Comparison of ENCODE assay signal across 8 cellular contexts in the genomic region with DNA sequence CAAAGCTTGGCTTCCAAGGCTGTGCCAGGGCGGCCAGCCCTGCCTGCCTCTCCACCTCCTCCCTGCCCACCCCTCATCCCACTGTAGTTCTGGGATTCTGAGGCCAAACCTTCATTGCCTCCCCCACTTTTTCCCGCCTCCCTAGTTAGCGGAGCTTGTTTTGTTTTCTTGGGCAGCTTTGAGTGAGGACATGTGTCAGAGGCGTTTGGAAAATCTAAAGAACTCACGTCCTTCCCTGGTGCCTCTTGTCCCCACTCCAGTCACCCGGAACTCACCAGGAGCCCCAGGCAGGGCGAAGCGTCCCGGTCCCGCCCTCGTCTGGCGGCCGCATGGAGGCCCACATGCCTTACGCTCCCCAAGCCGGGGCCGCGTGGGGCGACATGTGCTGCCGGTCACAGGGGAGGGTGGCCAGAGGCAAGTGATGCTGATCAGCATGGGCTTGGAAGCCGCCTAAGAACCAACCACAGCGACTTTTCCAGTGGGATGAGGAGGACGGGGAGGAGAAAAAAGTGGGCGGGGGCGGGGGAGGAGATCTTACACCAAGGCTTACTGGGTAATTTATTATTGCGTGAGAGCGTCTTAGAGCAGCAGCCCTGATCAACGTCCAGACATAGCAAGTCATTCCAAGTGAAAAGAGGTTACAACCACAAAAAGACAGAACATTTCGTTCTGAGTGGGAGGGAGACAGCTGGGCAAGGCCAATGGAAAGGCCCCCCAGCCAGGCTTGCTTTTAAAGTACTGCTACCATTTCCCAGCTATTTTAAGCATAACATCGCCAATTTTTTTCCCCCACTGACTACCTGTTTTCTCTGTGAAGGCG. TPM values are rescaled to one million over a fixed set of nuclear protein-coding genes. Genes with fewer than 3 reads are reported as not detected.
DNase-seq lines count a peak whose midpoint lies in the region; ATAC-seq and TF ChIP-seq lines count a peak whose summit lies in the region.

No MANE protein-coding gene starts in this region.

- no CpG with 5 or more reads among the region's 30 CpGs for WGBS in trophoblast cell (ENCODE audit: extremely low coverage, insufficient coverage, insufficient read length)

- no peak for TF ChIP-seq CTCF in glutamatergic neuron (IDR thresholded peaks at IDR 0.05; ENCODE audit: partially characterized antibody, unreplicated experiment)

- H3K9ac ChIP-seq in trophoblast cell (ENCODE audit: low read length) = no peak overlapping the region

- H3K27ac Mint-ChIP-seq in activated naive CD8-positive, alpha-beta T cell = peak overlapping the region; percentile 99
- peak overlapping the region; percentile 52 for H3K27ac Mint-ChIP-seq in glutamatergic neuron (ENCODE audit: unreplicated experiment)

- H2BK120ac ChIP-seq in trophoblast cell (ENCODE audit: insufficient read depth, low read length, poor library complexity) = no peak overlapping the region

- H3K9me3 ChIP-seq in SJCRH30 (replicated peaks) (no peaks in the 10 kb centered on the region), trophoblast cell (ENCODE audit: insufficient read depth, low read depth, low read length) (no peaks in the 10 kb centered on the region)

- peak overlapping the region; percentile 10 for H3K4me2 ChIP-seq in trophoblast cell (ENCODE audit: low read length)

- ATAC-seq in HG03045 (IDR thresholded peaks at IDR 0.05; ENCODE audit: unreplicated experiment) = peak; percentile 31
- no peak for ATAC-seq in GM21390 (IDR thresholded peaks at IDR 0.05; ENCODE audit: unreplicated experiment)
- ATAC-seq in HG03025 (IDR thresholded peaks at IDR 0.05; ENCODE audit: low FRiP score, unreplicated experiment) = no peak

- no peak overlapping the region for H2AFZ ChIP-seq in trophoblast cell (ENCODE audit: insufficient read depth, low read length, poor library complexity)

- H3K27me3 ChIP-seq in SJCRH30 = no peaks in the 10 kb centered on the region
- H3K27me3 ChIP-seq in trophoblast cell (ENCODE audit: insufficient read depth, low read length) = no peaks in the 10 kb centered on the region

- peaks cover 10% of the 10 kb centered on the region for H3K4me1 ChIP-seq in SJCRH30
- H3K4me1 ChIP-seq in trophoblast cell (ENCODE audit: control insufficient read depth in 1 of 2, insufficient read depth in 2 of 2, low read length in 2 of 2) = no peaks in the 10 kb centered on the region

- no peak overlapping the region for H2AK5ac ChIP-seq in trophoblast cell (ENCODE audit: low read length)

- no peaks in the 10 kb centered on the region for H3K36me3 Mint-ChIP-seq in activated naive CD8-positive, alpha-beta T cell
- H3K36me3 Mint-ChIP-seq in glutamatergic neuron (ENCODE audit: unreplicated experiment) = no peaks in the 10 kb centered on the region

- no peaks in the 10 kb centered on the region for H3K79me1 ChIP-seq in trophoblast cell (ENCODE audit: low read length)

- no peak overlapping the region for H2BK5ac ChIP-seq in trophoblast cell (ENCODE audit: low read depth, low read length, poor library complexity)

- H4K12ac ChIP-seq in trophoblast cell (ENCODE audit: low read depth, low read length) = no peak overlapping the region

- peak overlapping the region; percentile 57 for H3K4me3 ChIP-seq in SJCRH30
- H3K4me3 ChIP-seq in trophoblast cell (ENCODE audit: low read depth, low read length) = no peak overlapping the region

- H3K4ac ChIP-seq in trophoblast cell (ENCODE audit: low read depth, low read length) = no peak overlapping the region

- no peak overlapping the region for H3K14ac ChIP-seq in trophoblast cell (ENCODE audit: low read length)

- H3K79me2 ChIP-seq in trophoblast cell (ENCODE audit: control insufficient read depth, insufficient read depth, low read length, poor library complexity) = no peaks in the 10 kb centered on the region

- no peak overlapping the region for H2BK12ac ChIP-seq in trophoblast cell (ENCODE audit: low read length)

- peak overlapping the region; percentile 88 for H3K4me3 Mint-ChIP-seq in activated naive CD8-positive, alpha-beta T cell
- peak overlapping the region; percentile 69 for H3K4me3 Mint-ChIP-seq in glutamatergic neuron (ENCODE audit: unreplicated experiment)

- H3K36me3 ChIP-seq in SJCRH30 (no peaks in the 10 kb centered on the region), trophoblast cell (ENCODE audit: control insufficient read depth in 1 of 2, insufficient read depth in 2 of 2, low read length in 2 of 2) (no peaks in the 10 kb centered on the region)

- peaks cover 59% of the 10 kb centered on the region for H3K4me1 Mint-ChIP-seq in activated naive CD8-positive, alpha-beta T cell (ENCODE audit: low read depth)
- H3K4me1 Mint-ChIP-seq in glutamatergic neuron (ENCODE audit: low read depth, unreplicated experiment) = peaks cover 14% of the 10 kb centered on the region

- no peak overlapping the region for H3K23ac ChIP-seq in trophoblast cell (ENCODE audit: low read length)

- peak; percentile 51 for DNase-seq in DMS53 treated with DMSO at 0.1 percent for 48 hours (lab: John Stamatoyannopoulos, UW; ENCODE audit: unreplicated experiment)
- peak; percentile 78 to 83 for DNase-seq in SJCRH30
- peak; percentile 45 for DNase-seq in glutamatergic neuron
- DNase-seq in trophoblast cell = peak; percentile 54 to 59

- H3K27ac ChIP-seq in SJCRH30 (peak overlapping the region; percentile 61), trophoblast cell (ENCODE audit: low read depth, low read length) (no peak overlapping the region)

- no peak overlapping the region for H3K18ac ChIP-seq in trophoblast cell (ENCODE audit: low read length)

- no peak overlapping the region for H4K8ac ChIP-seq in trophoblast cell (ENCODE audit: low read depth, low read length)

- H4K91ac ChIP-seq in trophoblast cell (ENCODE audit: low read depth, low read length) = no peak overlapping the region

- H3K9me3 Mint-ChIP-seq in activated naive CD8-positive, alpha-beta T cell (ENCODE audit: low read depth) = no peaks in the 10 kb centered on the region
- no peaks in the 10 kb centered on the region for H3K9me3 Mint-ChIP-seq in glutamatergic neuron (ENCODE audit: unreplicated experiment)

- no peaks in the 10 kb centered on the region for H3K27me3 Mint-ChIP-seq in activated naive CD8-positive, alpha-beta T cell
- H3K27me3 Mint-ChIP-seq in glutamatergic neuron (ENCODE audit: unreplicated experiment) = peaks cover 13% of the 10 kb centered on the region

RNA-seq across cellular contexts. Expression of a gene that starts 48.5 kb away (rescaled TPM):
- 68.5 and 69.7 TPM in 2 replicates for total RNA-seq in SJCRH30 (2014; rRNA removed; shearing (Covaris generic))
- 31.8 TPM for total RNA-seq in glutamatergic neuron (ENCODE audit: unreplicated experiment)
- polyA plus RNA-seq in trophoblast cell (2013) = 12.3 and 13.8 TPM in 2 replicates
